Comparison of ENCODE assay signal across 9 cellular contexts in genomic region chr20:49669601-49670189, GRCh38. TPM values are rescaled to one million over a fixed set of nuclear protein-coding genes. Genes with fewer than 3 reads are reported as not detected.
A peak's percentile ranks its signal among the peaks of the same experiment; 100 is the strongest.
DNase-seq lines count a peak whose midpoint lies in the region; ATAC-seq lines count a peak whose summit lies in the region.
"Had no signal": no experiment of that assay in that cellular context is flagged by ENCODE, and none has a peak within 500 bp of the region (broad histone marks: within the 10 kb centered on the region; RNA-seq: fewer than 3 reads in every experiment).

No MANE protein-coding gene starts in this region.

- H3K4me1 Mint-ChIP-seq in activated CD8-positive, alpha-beta memory T cell treated with anti-CD3 and anti-CD28 coated beads, Interleukin-2, amount 10 ng/mL, durations not matched to agents 7 days and 5 days: peaks cover 64% of the 10 kb centered on the region
- H3K4me1 Mint-ChIP-seq in activated T-helper 17 cell treated with anti-CD3 and anti-CD28 coated beads, Interleukin-2, amount 50 U/mL, for 72 hours: peaks cover 34% of the 10 kb centered on the region
- peaks cover 27 to 84% of the 10 kb centered on the region in 2 donors for H3K4me1 Mint-ChIP-seq in stimulated activated naive B cell treated with anti-CD40 and anti-IgM and Interleukin-4, amounts not matched to agents 10 μg/mL and 1 μg/mL and 100 μg/mL, for 72 hours

- H3K27ac Mint-ChIP-seq in activated CD8-positive, alpha-beta memory T cell treated with anti-CD3 and anti-CD28 coated beads, Interleukin-2, amount 10 ng/mL, durations not matched to agents 7 days and 5 days: peak overlapping the region; percentile 87
- H3K27ac Mint-ChIP-seq in activated T-helper 17 cell treated with anti-CD3 and anti-CD28 coated beads, Interleukin-2, amount 50 U/mL, for 72 hours: peak overlapping the region; percentile 91
- peak overlapping the region; percentile 89 for H3K27ac Mint-ChIP-seq in stimulated activated naive B cell treated with anti-CD40 and anti-IgM and Interleukin-4, amounts not matched to agents 10 μg/mL and 1 μg/mL and 100 μg/mL, for 72 hours

- peaks cover 18% of the 10 kb centered on the region for H3K36me3 Mint-ChIP-seq in activated CD8-positive, alpha-beta memory T cell treated with anti-CD3 and anti-CD28 coated beads, Interleukin-2, amount 10 ng/mL, durations not matched to agents 7 days and 5 days
- peaks cover 11% of the 10 kb centered on the region for H3K36me3 Mint-ChIP-seq in activated T-helper 17 cell treated with anti-CD3 and anti-CD28 coated beads, Interleukin-2, amount 50 U/mL, for 72 hours (ENCODE audit: low read depth)
- peaks cover 19 to 28% of the 10 kb centered on the region in 2 donors for H3K36me3 Mint-ChIP-seq in stimulated activated naive B cell treated with anti-CD40 and anti-IgM and Interleukin-4, amounts not matched to agents 10 μg/mL and 1 μg/mL and 100 μg/mL, for 72 hours

- ATAC-seq in activated CD8-positive, alpha-beta memory T cell treated with anti-CD3 and anti-CD28 coated beads, Interleukin-2, amount 10 ng/mL, durations not matched to agents 7 days and 5 days: peak; percentile 77
- ATAC-seq in HG03060 (IDR thresholded peaks at IDR 0.05; ENCODE audit: low read depth, unreplicated experiment): peak; percentile 48
- peak; percentile 76 for ATAC-seq in activated T-helper 17 cell treated with anti-CD3 and anti-CD28 coated beads, Interleukin-2, amount 50 U/mL, for 72 hours (replicated peaks)
- peak; percentile 87 to 91 for ATAC-seq in stimulated activated naive B cell treated with anti-CD40 and anti-IgM and Interleukin-4, amounts not matched to agents 10 μg/mL and 1 μg/mL and 100 μg/mL, for 72 hours (replicated peaks)

- DNase-seq in activated CD8-positive, alpha-beta memory T cell treated with anti-CD3 and anti-CD28 coated beads, Interleukin-2, amount 10 ng/mL, durations not matched to agents 7 days and 5 days: peak; percentile 59
- no peak for DNase-seq in activated CD8-positive, alpha-beta memory T cell treated with anti-CD3 and anti-CD28 coated beads for 24 hours
- DNase-seq in stimulated activated naive B cell treated with anti-CD40 and anti-IgM and Interleukin-4, amounts not matched to agents 10 μg/mL and 1 μg/mL and 100 μg/mL, for 72 hours: peak; percentile 2
- DNase-seq in NK-92 (lab: John Stamatoyannopoulos, UW; ENCODE audit: unreplicated experiment) (no peak), SIG-M5 (lab: John Stamatoyannopoulos, UW) (no peak), mucosa of gallbladder (ENCODE audit: low spot score) (no peak)
- DNase-seq: NCI-H446 treated with DMSO at 0.1 percent for 48 hours had no signal

- H3K9me3 Mint-ChIP-seq in activated CD8-positive, alpha-beta memory T cell treated with anti-CD3 and anti-CD28 coated beads, Interleukin-2, amount 10 ng/mL, durations not matched to agents 7 days and 5 days (ENCODE audit: low read depth): no peaks in the 10 kb centered on the region
- no peaks in the 10 kb centered on the region for H3K9me3 Mint-ChIP-seq in activated T-helper 17 cell treated with anti-CD3 and anti-CD28 coated beads, Interleukin-2, amount 50 U/mL, for 72 hours
- H3K9me3 Mint-ChIP-seq in stimulated activated naive B cell treated with anti-CD40 and anti-IgM and Interleukin-4, amounts not matched to agents 10 μg/mL and 1 μg/mL and 100 μg/mL, for 72 hours: no peaks in the 10 kb centered on the region

- peak overlapping the region; percentile 61 for H3K4me3 Mint-ChIP-seq in activated CD8-positive, alpha-beta memory T cell treated with anti-CD3 and anti-CD28 coated beads, Interleukin-2, amount 10 ng/mL, durations not matched to agents 7 days and 5 days
- H3K4me3 Mint-ChIP-seq in activated T-helper 17 cell treated with anti-CD3 and anti-CD28 coated beads, Interleukin-2, amount 50 U/mL, for 72 hours: peak overlapping the region; percentile 85
- peak overlapping the region; percentile 42 to 71 for H3K4me3 Mint-ChIP-seq in stimulated activated naive B cell treated with anti-CD40 and anti-IgM and Interleukin-4, amounts not matched to agents 10 μg/mL and 1 μg/mL and 100 μg/mL, for 72 hours

- no peaks in the 10 kb centered on the region for H3K27me3 Mint-ChIP-seq in activated CD8-positive, alpha-beta memory T cell treated with anti-CD3 and anti-CD28 coated beads, Interleukin-2, amount 10 ng/mL, durations not matched to agents 7 days and 5 days
- no peaks in the 10 kb centered on the region for H3K27me3 Mint-ChIP-seq in activated T-helper 17 cell treated with anti-CD3 and anti-CD28 coated beads, Interleukin-2, amount 50 U/mL, for 72 hours
- H3K27me3 Mint-ChIP-seq in stimulated activated naive B cell treated with anti-CD40 and anti-IgM and Interleukin-4, amounts not matched to agents 10 μg/mL and 1 μg/mL and 100 μg/mL, for 72 hours: no peaks in the 10 kb centered on the region

- CTCF ChIA-PET in activated CD8-positive, alpha-beta memory T cell treated with anti-CD3 and anti-CD28 coated beads, Interleukin-2, amount 10 ng/mL, durations not matched to agents 7 days and 5 days (lab: Charles Lee): interaction anchor here (0.7 to 2.7 kb wide), 13 partner anchors 10 to 176 kb away, joined by 3 to 13 read pairs (median 4); no protein-coding TSS in a partner anchor

RNA-seq across cellular contexts. Expression of gene B4GALT5, which starts 44.0 kb away (rescaled TPM):
- 10 to 100 TPM; 28.1 to 30.9 TPM for total RNA-seq in activated CD8-positive, alpha-beta memory T cell treated with anti-CD3 and anti-CD28 coated beads, Interleukin-2, amount 10 ng/mL, durations not matched to agents 7 days and 5 days
- 10 to 100 TPM; 19.5 to 25.8 TPM for total RNA-seq in activated T-helper 17 cell treated with anti-CD3 and anti-CD28 coated beads, Interleukin-2, amount 50 U/mL, for 72 hours
- total RNA-seq in mucosa of gallbladder: 62.2 TPM

Comparison
In these comparisons a context has a peak if more than half of its experiments do, and no peak if none do; other contexts are left out.
1. DNase-seq: peak in activated CD8-positive, alpha-beta memory T cell treated with anti-CD3 and anti-CD28 coated beads, Interleukin-2, amount 10 ng/mL, durations not matched to agents 7 days and 5 days (single experiment) and stimulated activated naive B cell treated with anti-CD40 and anti-IgM and Interleukin-4, amounts not matched to agents 10 μg/mL and 1 μg/mL and 100 μg/mL, for 72 hours (single experiment); none in activated CD8-positive, alpha-beta memory T cell treated with anti-CD3 and anti-CD28 coated beads for 24 hours (single experiment), NK-92 (single experiment), SIG-M5 (single experiment) and mucosa of gallbladder (single experiment).
2. Peak in every context shown above with its lines, with median percentiles within 50 percentile points of each other: ATAC-seq, H3K27ac Mint-ChIP-seq and H3K4me3 Mint-ChIP-seq.